8 cellular contexts compared by ENCODE assay signal in genomic region chr7:75409880-75410822, GRCh38. TPM values are rescaled to one million over a fixed set of nuclear protein-coding genes. Genes with fewer than 3 reads are reported as not detected.
DNase-seq lines count a peak whose midpoint lies in the region; ATAC-seq, FAIRE-seq and TF ChIP-seq lines count a peak whose summit lies in the region.
"Not testable (repeated sequence)": the region's sequence is repeated elsewhere in the genome, so short reads cannot be mapped to it uniquely, and the experiment has no call there.

No MANE protein-coding gene starts in this region.

- TF ChIP-seq POLR2A in H1 (IDR thresholded peaks at IDR 0.05; ENCODE audit: control extremely low read depth in 1 of 2, low read depth in 2 of 2, low read length in 2 of 2); stomach (IDR thresholded peaks at IDR 0.05): not testable (repeated sequence)

- POLR2A ChIA-PET in H1 (lab: Charles Lee; ENCODE audit: partially characterized antibody) = not testable (repeated sequence)

- not testable (repeated sequence) for H3K14ac ChIP-seq in H1 (ENCODE audit: insufficient read length)

- H3K4me3 Mint-ChIP-seq in activated T-cell treated with anti-CD3 and anti-CD28 coated beads, Interleukin-2, amount 50 U/mL, for 24 hours = peak overlapping the region; percentile 65
- H3K4me3 Mint-ChIP-seq in memory B cell = peak overlapping the region; percentile 73

- H3K79me2 ChIP-seq in H1 (ENCODE audit: control insufficient read depth in 1 of 2, insufficient read depth in 2 of 2, low read length in 2 of 2) = not testable (repeated sequence)

- H2AFZ ChIP-seq in H1 (ENCODE audit: low read length) = not testable (repeated sequence)

- not testable (repeated sequence) for H4K8ac ChIP-seq in H1 (ENCODE audit: extremely low read depth, insufficient read depth, low read length)

- intact Hi-C loops in stomach (cut with DNase I; ENCODE audit: low total_unique reads) = not testable (repeated sequence)

- not testable (repeated sequence) for H3K9ac ChIP-seq in H1 (replicated peaks in 1 of 4; ENCODE audit: extremely low read depth in 1 of 4, low read depth in 3 of 4, low read length in 3 of 4)

- not testable (repeated sequence) for H3K18ac ChIP-seq in H1 (ENCODE audit: extremely low read depth, low read length)

- TF ChIP-seq CTCF in H1 (IDR thresholded peaks at IDR 0.05; ENCODE audit: control extremely low read depth in 1 of 3, insufficient read depth in 1 of 3, low read depth in 1 of 3, low read length in 3 of 3); stomach (IDR thresholded peaks at IDR 0.05): not testable (repeated sequence)

- FAIRE-seq in HTR-8/SVneo (lab: Jason Lieb, UNC) (peak; percentile 80), H1 (lab: Jason Lieb, UNC) (peak; percentile 13)

- H3K79me1 ChIP-seq in H1 (ENCODE audit: low read depth, low read length) = not testable (repeated sequence)

- DNase-seq in HTR-8/SVneo (ENCODE audit: insufficient read length, low spot score); H1 (ENCODE audit: low read depth in 1 of 2, low spot score in 2 of 2); memory B cell (ENCODE audit: low spot score in 2 of 2); stomach: not testable (repeated sequence)
- peak; percentile 66 for DNase-seq in activated T-cell treated with anti-CD3 and anti-CD28 coated beads, Interleukin-2, amount 50 U/mL, for 24 hours

- not testable (repeated sequence) for H3K23me2 ChIP-seq in H1 (ENCODE audit: low read depth, low read length)

- H3K27ac ChIP-seq in H1 (ENCODE audit: low read depth, low read length) = not testable (repeated sequence)
- H3K27ac ChIP-seq in stomach = peak overlapping the region in 1 of 5 donors; percentile 64

- not testable (repeated sequence) for H2BK12ac ChIP-seq in H1 (ENCODE audit: low read depth, low read length)

- not testable (repeated sequence) for H2BK20ac ChIP-seq in H1 (ENCODE audit: low read length)

- H2BK5ac ChIP-seq in H1 (ENCODE audit: low read depth, low read length) = not testable (repeated sequence)

- H3K36me3 ChIP-seq in H1 (ENCODE audit: control insufficient read depth in 2 of 4, insufficient read depth in 4 of 4, low read length in 3 of 4); stomach: not testable (repeated sequence)

- H2BK120ac ChIP-seq in H1 (replicated peaks; ENCODE audit: low read depth, low read length) = not testable (repeated sequence)

- not testable (repeated sequence) for H3K4ac ChIP-seq in H1 (replicated peaks; ENCODE audit: insufficient read length, low read depth, low read length)

- not testable (repeated sequence) for H4K20me1 ChIP-seq in H1 (replicated peaks in 1 of 2; ENCODE audit: control insufficient read depth in 1 of 2, insufficient read depth in 2 of 2, low read length in 2 of 2)

- CTCF ChIA-PET in H1 (lab: Charles Lee; ENCODE audit: partially characterized antibody) = not testable (repeated sequence)

- H3K36me3 Mint-ChIP-seq in activated T-cell treated with anti-CD3 and anti-CD28 coated beads, Interleukin-2, amount 50 U/mL, for 24 hours (ENCODE audit: low read depth); memory B cell: not testable (repeated sequence)

- not testable (repeated sequence) for H3K4me2 ChIP-seq in H1 (ENCODE audit: insufficient read depth in 1 of 2, low read depth in 2 of 2, low read length in 2 of 2)

- not testable (repeated sequence) for H3K4me1 Mint-ChIP-seq in activated T-cell treated with anti-CD3 and anti-CD28 coated beads, Interleukin-2, amount 50 U/mL, for 24 hours (ENCODE audit: low read depth); memory B cell

- H3K56ac ChIP-seq in H1 (replicated peaks; ENCODE audit: insufficient read length, low read depth, low read length) = not testable (repeated sequence)

- not testable (repeated sequence) for H3K27me3 ChIP-seq in H1 (replicated peaks in 1 of 4; ENCODE audit: control insufficient read depth in 3 of 4, extremely low read depth in 1 of 4, insufficient read depth in 3 of 4, low read length in 3 of 4); stomach

- not testable (repeated sequence) for H3K27me3 Mint-ChIP-seq in activated T-cell treated with anti-CD3 and anti-CD28 coated beads, Interleukin-2, amount 50 U/mL, for 24 hours; memory B cell

- H3K4me1 ChIP-seq in H1 (replicated peaks in 1 of 4; ENCODE audit: control insufficient read depth in 3 of 4, insufficient read depth in 4 of 4, low read length in 3 of 4); stomach: not testable (repeated sequence)

- TF ChIP-seq RAD21 in H1 (IDR thresholded peaks at IDR 0.05 in 1 of 2, conservative IDR thresholded peaks at IDR 0.05 in 1 of 2; ENCODE audit: low read depth in 2 of 2, low read length in 2 of 2) = not testable (repeated sequence)

- H3K9me3 Mint-ChIP-seq in activated T-cell treated with anti-CD3 and anti-CD28 coated beads, Interleukin-2, amount 50 U/mL, for 24 hours; memory B cell: not testable (repeated sequence)

- H4K91ac ChIP-seq in H1 (replicated peaks; ENCODE audit: insufficient read length, low read length) = not testable (repeated sequence)

- not testable (repeated sequence) for H3K27ac Mint-ChIP-seq in activated T-cell treated with anti-CD3 and anti-CD28 coated beads, Interleukin-2, amount 50 U/mL, for 24 hours; memory B cell

- H3K9me3 ChIP-seq in H1 (ENCODE audit: insufficient read depth in 2 of 2, low read depth in 1 of 2, low read length in 1 of 2); stomach: not testable (repeated sequence)

- H2BK15ac ChIP-seq in H1 (ENCODE audit: low read length) = not testable (repeated sequence)

- ATAC-seq in GM18498 (IDR thresholded peaks at IDR 0.05; ENCODE audit: unreplicated experiment) (peak; percentile 90), GM21367 (IDR thresholded peaks at IDR 0.05; ENCODE audit: unreplicated experiment) (peak; percentile 83), HG02943 (IDR thresholded peaks at IDR 0.05; ENCODE audit: low read depth, unreplicated experiment) (peak; percentile 87), memory B cell (ENCODE audit: low read depth) (peak; percentile 95)

- H3K4me3 ChIP-seq in H1 (ENCODE audit: extremely low read depth in 1 of 4, insufficient read depth in 2 of 4, low read depth in 3 of 4, low read length in 4 of 4) = peak overlapping the region in 1 of 4 experiments; percentile 20; a peak in 1 of 8 replicates
- peak overlapping the region; percentile 39 to 49 (median 42) for H3K4me3 ChIP-seq in stomach

- H4K5ac ChIP-seq in H1 (ENCODE audit: insufficient read length, low read depth, low read length) = not testable (repeated sequence)

- H3K23ac ChIP-seq in H1 (ENCODE audit: insufficient read length) = not testable (repeated sequence)

- TF ChIP-seq EP300 in H1 (IDR thresholded peaks at IDR 0.05; ENCODE audit: borderline replicate concordance in 1 of 2, low read depth in 2 of 2, low read length in 2 of 2); stomach (IDR thresholded peaks at IDR 0.05): not testable (repeated sequence)

- no CpG with 5 or more reads among the region's 74 CpGs for WGBS in H1 (ENCODE audit: extremely low coverage in 1 of 2, insufficient coverage in 1 of 2, insufficient read length in 1 of 2, insufficient replicate concordance in 2 of 2, low coverage in 1 of 2, low lambda C conversion rate in 2 of 2, missing lambda C conversion rate in 1 of 2), 2 experiments
- WGBS in stomach, 5 donors = 0 to 48% (median 30%) methylated on average over 7 to 14 of the region's 74 CpGs; no CpG with 5 or more reads in 1 of the 5 donors

- H2AK5ac ChIP-seq in H1 (ENCODE audit: low read depth, low read length) = not testable (repeated sequence)

RNA-seq across cellular contexts. Expression of gene TRIM73, which starts 14.7 kb away (rescaled TPM):
- total RNA-seq in H1 (2021; fragmentation: NEBNext Ultra II Directional; extraction: Animal tissue kit (Norgen Biotek cat#: 25700)) = 0.90 and 1.0 TPM in 2 replicates
- polyA plus RNA-seq in H1 (2011; rRNA removed) = 0.64 and 0.73 TPM in 2 replicates
- polyA plus RNA-seq in H1 (2011; cell fraction: cytosol; rRNA removed) = 0.85 TPM
- 4.0 TPM for polyA plus RNA-seq in H1 (2011; cell fraction: nucleus; rRNA removed)
- 0.55 to 2.1 TPM (median 1.8 TPM) in 4 replicates for polyA plus RNA-seq in H1 (2012, experiment 1 of 2)
- 0.28 TPM for polyA plus RNA-seq in H1 (2012, experiment 2 of 2)
- 0.55 TPM for polyA plus RNA-seq in H1 (2013, experiment 1 of 2)
- 0.74 TPM for polyA plus RNA-seq in H1 (2013, experiment 2 of 2)
- 0.32 and 0.44 TPM in 2 replicates for polyA minus RNA-seq in H1 (2011; rRNA and poly(A)+ RNA removed)
- polyA minus RNA-seq in H1 (2011; cell fraction: cytosol; rRNA and poly(A)+ RNA removed) = 0.59 TPM
- 4.6 TPM for polyA minus RNA-seq in H1 (2011; cell fraction: nucleus; rRNA and poly(A)+ RNA removed)
- total RNA-seq in stomach = 10 to 100 TPM in 2 of 5 donors, 1 to 10 TPM in 2, not detected in 1; 6.1 to 22.8 (median 14.9) TPM
- 10 to 100 TPM in 2 of 3 donors, 1 to 10 TPM in 1; 6.7 to 22.3 (median 11.7) TPM for polyA plus RNA-seq in stomach
